15 cellular contexts compared by ENCODE assay signal in the genomic region with DNA sequence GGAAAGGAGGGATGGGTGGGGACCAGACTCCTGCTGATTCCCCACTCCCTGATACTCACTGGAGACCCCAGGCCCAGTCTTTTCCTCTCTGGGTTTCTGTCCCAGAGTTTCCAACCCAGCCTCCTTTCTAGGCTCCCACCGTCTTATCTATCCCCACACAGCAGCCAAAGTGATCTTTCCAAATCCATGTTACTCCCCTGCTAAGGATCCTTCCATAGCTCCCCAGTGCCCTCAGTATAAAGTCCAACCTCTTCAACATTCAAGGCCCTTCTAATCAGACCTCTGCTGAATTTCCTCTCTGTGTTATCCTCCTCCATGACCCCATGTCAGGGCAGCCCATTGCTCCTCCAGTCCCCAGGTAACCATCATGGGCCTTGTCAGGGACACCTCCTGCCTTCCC. TPM values are rescaled to one million over a fixed set of nuclear protein-coding genes. Genes with fewer than 3 reads are reported as not detected.
DNase-seq lines count a peak whose midpoint lies in the region; ATAC-seq and TF ChIP-seq lines count a peak whose summit lies in the region.
"Had no signal": no experiment of that assay in that cellular context is flagged by ENCODE, and none has a peak within 500 bp of the region (broad histone marks: within the 10 kb centered on the region; RNA-seq: fewer than 3 reads in every experiment).

No MANE protein-coding gene starts in this region.

- H3K4me3 ChIP-seq in IMR-90 (ENCODE audit: insufficient read depth, low read depth, low read length) (no peak overlapping the region), parathyroid adenoma (ENCODE audit: low read depth, low read length) (no peak overlapping the region)

- dilution Hi-C loops in IMR-90 (cut with HindIII; ENCODE audit: low sequenced_read_pairs, unreplicated experiment) = no loop called here

- TF ChIP-seq POLR2A in IMR-90 (IDR thresholded peaks at IDR 0.05; ENCODE audit: low read depth, low read length) = no peak

- no peaks in the 10 kb centered on the region for H3K9me3 Mint-ChIP-seq in T-helper 2 cell treated with Interferon-gamma antibody and Interleukin-4, amounts not matched to agents 5 μg/mL and 100 μg/mL, for 36 hours
- H3K9me3 Mint-ChIP-seq in central memory CD8-positive, alpha-beta T cell = no peaks in the 10 kb centered on the region

- H3K9me3 ChIP-seq in IMR-90 (ENCODE audit: control insufficient read depth, insufficient read depth, low read length) (no peaks in the 10 kb centered on the region), parathyroid adenoma (ENCODE audit: control insufficient read depth, low read length) (no peaks in the 10 kb centered on the region)
- H3K9me3 ChIP-seq: suprapubic skin had no signal

- H2AFZ ChIP-seq in IMR-90 (replicated peaks; ENCODE audit: low read length, poor library complexity) (no peak overlapping the region), parathyroid adenoma (no peak overlapping the region)

- H3K9ac ChIP-seq in IMR-90 (ENCODE audit: low read depth, low read length) (no peak overlapping the region), parathyroid adenoma (no peak overlapping the region)

- H3K4me1 ChIP-seq in IMR-90 (ENCODE audit: control insufficient read depth, insufficient read depth, low read length) = no peaks in the 10 kb centered on the region
- H3K4me1 ChIP-seq in parathyroid adenoma = no peaks in the 10 kb centered on the region

- peaks cover 31% of the 10 kb centered on the region for H4K20me1 ChIP-seq in IMR-90 (ENCODE audit: insufficient read depth, low read length)

- no peak overlapping the region for H4K5ac ChIP-seq in IMR-90 (ENCODE audit: low read depth, low read length)

- H3K23ac ChIP-seq in IMR-90 (ENCODE audit: low read depth, low read length) = 0 out of 2 replicates have a peak overlapping the region, but pooled peaks have one; percentile 15

- no peaks in the 10 kb centered on the region for H3K79me2 ChIP-seq in parathyroid adenoma

- TF ChIP-seq CTCF in IMR-90 (conservative IDR thresholded peaks at IDR 0.05; ENCODE audit: low read depth, low read length) = no peak
- no peak for TF ChIP-seq CTCF in parathyroid adenoma (IDR thresholded peaks at IDR 0.05)
- TF ChIP-seq CTCF in GM10248 (IDR thresholded peaks at IDR 0.05; ENCODE audit: control extremely low read depth, extremely low read depth, low read depth, missing control alignments) = no peak

- no peak overlapping the region; the same call in 1 of the 2 replicates for H3K4ac ChIP-seq in IMR-90 (ENCODE audit: low read depth, low read length)

- H4K91ac ChIP-seq in IMR-90 (ENCODE audit: insufficient read depth, low read depth, low read length) = no peak overlapping the region

- H4K8ac ChIP-seq in IMR-90 (ENCODE audit: low read depth in 2 of 2, low read length in 2 of 2) = no peak overlapping the region

- H3K4me2 ChIP-seq in IMR-90 (ENCODE audit: low read depth, low read length) (no peak overlapping the region), parathyroid adenoma (ENCODE audit: low read length) (no peak overlapping the region)

- peaks cover 8 to 35% of the 10 kb centered on the region in 2 experiments; a peak in 3 of 4 replicates for H3K79me1 ChIP-seq in IMR-90 (ENCODE audit: low read depth in 1 of 2, low read length in 2 of 2)

- H3K14ac ChIP-seq in IMR-90 (replicated peaks; ENCODE audit: low read depth, low read length) = no peak overlapping the region

- DNase-seq in T-helper 2 cell treated with Interferon-gamma antibody and Interleukin-4, amounts not matched to agents 5 μg/mL and 100 μg/mL, for 36 hours (ENCODE audit: low spot score) = no peak
- DNase-seq in T-helper 2 cell (no peak), IMR-90 (no peak), globus pallidus (ENCODE audit: low spot score) (no peak), HuH-7.5 (ENCODE audit: low spot score) (no peak), GM10248 (ENCODE audit: extremely low spot score) (no peak)
- no peak for DNase-seq in central memory CD8-positive, alpha-beta T cell (ENCODE audit: low spot score in 2 of 2)
- DNase-seq: 8988T, HCEC 1CT, left cardiac atrium, NCI-H2171 treated with DMSO at 0.1 percent for 48 hours, WERI-Rb-1 had no signal

- H3K27ac ChIP-seq in IMR-90 (ENCODE audit: insufficient read depth, low read length) (no peak overlapping the region), parathyroid adenoma (peak overlapping the region; percentile 8)
- H3K27ac ChIP-seq: cardiac muscle cell, suprapubic skin, WERI-Rb-1 had no signal

- no peak for ATAC-seq in IMR-90 (ENCODE audit: low read depth)
- ATAC-seq in central memory CD8-positive, alpha-beta T cell (replicated peaks; ENCODE audit: extremely low read depth, poor library complexity, severe bottlenecking) = no peak
- ATAC-seq: left cardiac atrium had no signal

- peaks cover 2% of the 10 kb centered on the region; the same call in 1 of the 2 replicates for H3K9me1 ChIP-seq in IMR-90 (ENCODE audit: insufficient read depth, low read length)

- H3K27me3 Mint-ChIP-seq in T-helper 2 cell treated with Interferon-gamma antibody and Interleukin-4, amounts not matched to agents 5 μg/mL and 100 μg/mL, for 36 hours (ENCODE audit: low read depth) = no peaks in the 10 kb centered on the region
- H3K27me3 Mint-ChIP-seq in central memory CD8-positive, alpha-beta T cell = no peaks in the 10 kb centered on the region

- no peak overlapping the region for H2BK15ac ChIP-seq in IMR-90 (ENCODE audit: low read depth, low read length)

- POLR2A ChIA-PET in IMR-90 (lab: Charles Lee; ENCODE audit: unreplicated experiment) (no interaction called here), GM10248 (lab: Yijun Ruan, JAX) (interaction anchor here (1.2 kb wide), 1 partner anchor 9 kb away, joined by 4 read pairs; the partner anchor contains the start of gene B9D2)

- CTCF ChIA-PET in IMR-90 (lab: Yijun Ruan, JAX) = no interaction called here
- CTCF ChIA-PET in GM10248 (lab: Yijun Ruan, JAX) = interaction anchor here (0.8 to 6.7 kb wide), 8 partner anchors 9 to 57 kb away, joined by 3 to 68 read pairs (median 3); partner anchors contain the start of gene B9D2

- H3K4me3 Mint-ChIP-seq in T-helper 2 cell treated with Interferon-gamma antibody and Interleukin-4, amounts not matched to agents 5 μg/mL and 100 μg/mL, for 36 hours = peak overlapping the region; percentile 52
- H3K4me3 Mint-ChIP-seq in central memory CD8-positive, alpha-beta T cell = peak overlapping the region; percentile 19

- 100% methylated on average over 1 of the region's 1 CpG; no CpG with 5 or more reads in 1 of the 2 experiments for WGBS in IMR-90 (ENCODE audit: extremely low coverage in 2 of 2, insufficient read length in 1 of 2), 2 experiments

- no peak overlapping the region for H2BK5ac ChIP-seq in IMR-90 (ENCODE audit: low read depth, low read length, poor library complexity, severe bottlenecking)

- in situ Hi-C loops in IMR-90 (cut with MboI; ENCODE audit: low sequenced_read_pairs) = no loop called here

- no peak overlapping the region for H2BK20ac ChIP-seq in IMR-90 (ENCODE audit: low read depth, low read length)

- peak overlapping the region; percentile 59 for H3K27ac Mint-ChIP-seq in T-helper 2 cell treated with Interferon-gamma antibody and Interleukin-4, amounts not matched to agents 5 μg/mL and 100 μg/mL, for 36 hours
- H3K27ac Mint-ChIP-seq in central memory CD8-positive, alpha-beta T cell (ENCODE audit: low read depth) = peak overlapping the region; percentile 92

- H3K36me3 Mint-ChIP-seq in T-helper 2 cell treated with Interferon-gamma antibody and Interleukin-4, amounts not matched to agents 5 μg/mL and 100 μg/mL, for 36 hours (ENCODE audit: low read depth) = peaks cover 36% of the 10 kb centered on the region
- H3K36me3 Mint-ChIP-seq in central memory CD8-positive, alpha-beta T cell (ENCODE audit: insufficient read depth) = peaks cover 48% of the 10 kb centered on the region

- H3K36me3 ChIP-seq in IMR-90 (ENCODE audit: control insufficient read depth, insufficient read depth, low read length) (no peaks in the 10 kb centered on the region), parathyroid adenoma (ENCODE audit: control insufficient read depth, insufficient read depth, low read length) (no peaks in the 10 kb centered on the region)
- H3K36me3 ChIP-seq: cardiac muscle cell, suprapubic skin, WERI-Rb-1 had no signal

- no peak overlapping the region for H3K18ac ChIP-seq in IMR-90 (ENCODE audit: low read depth, low read length)

- peaks cover 40% of the 10 kb centered on the region for H3K4me1 Mint-ChIP-seq in T-helper 2 cell treated with Interferon-gamma antibody and Interleukin-4, amounts not matched to agents 5 μg/mL and 100 μg/mL, for 36 hours (ENCODE audit: low read depth)
- H3K4me1 Mint-ChIP-seq in central memory CD8-positive, alpha-beta T cell = peaks cover 65% of the 10 kb centered on the region

- BruUV-seq in IMR-90 (replicated peaks; lab: Mats Ljungman, UMichigan) = no TSS peak

- no peak overlapping the region for H2AK5ac ChIP-seq in IMR-90 (ENCODE audit: low read depth, low read length)

- TF ChIP-seq RAD21 in IMR-90 (IDR thresholded peaks at IDR 0.05; ENCODE audit: low read length) = no peak

- intact Hi-C loops in IMR-90 (cut with micrococcal nuclease) = no loop called here

- no peak overlapping the region for H2BK120ac ChIP-seq in IMR-90 (ENCODE audit: low read depth, low read length)

- H3K27me3 ChIP-seq in IMR-90 (ENCODE audit: control insufficient read depth, insufficient read depth, low read length) (no peaks in the 10 kb centered on the region), parathyroid adenoma (ENCODE audit: control insufficient read depth, insufficient read depth, low read length) (no peaks in the 10 kb centered on the region)
- H3K27me3 ChIP-seq: cardiac muscle cell, suprapubic skin had no signal

- no peak overlapping the region for H3K56ac ChIP-seq in IMR-90 (ENCODE audit: extremely low read depth, insufficient read depth, low read length)

- no peak overlapping the region for H2AK9ac ChIP-seq in IMR-90 (replicated peaks; ENCODE audit: low read depth, low read length, poor library complexity)

RNA-seq across cellular contexts. Expression of gene TGFB1, which starts 1.3 kb away (rescaled TPM):
- 3.2 and 3.9 TPM in 2 replicates for total RNA-seq in IMR-90 (2012; rRNA removed)
- polyA plus RNA-seq in IMR-90 (2012; rRNA removed) = 26.7 and 27.8 TPM in 2 replicates
- polyA plus RNA-seq in IMR-90 (2012; cell fraction: cytosol; rRNA removed) = 26.6 and 36.6 TPM in 2 replicates
- polyA plus RNA-seq in IMR-90 (2012; cell fraction: nucleus; rRNA removed; ENCODE audit: low replicate concordance) = 47.5 and 90.5 TPM in 2 replicates

RNA-seq across cellular contexts. Expression of gene B9D2, which starts 8.9 kb away (rescaled TPM):
- total RNA-seq in IMR-90 (2012; rRNA removed) = 4.7 and 6.1 TPM in 2 replicates
- polyA plus RNA-seq in IMR-90 (2012; rRNA removed) = 9.7 and 11.5 TPM in 2 replicates
- 10.3 and 13.1 TPM in 2 replicates for polyA plus RNA-seq in IMR-90 (2012; cell fraction: cytosol; rRNA removed)
- polyA plus RNA-seq in IMR-90 (2012; cell fraction: nucleus; rRNA removed; ENCODE audit: low replicate concordance) = 4.0 and 7.2 TPM in 2 replicates

RNA-seq across cellular contexts. Expression of gene TMEM91, which starts 21.3 kb away (rescaled TPM):
- total RNA-seq in IMR-90 (2012; rRNA removed) = 1.4 and 1.9 TPM in 2 replicates
- 4.8 and 5.5 TPM in 2 replicates for polyA plus RNA-seq in IMR-90 (2012; rRNA removed)
- polyA plus RNA-seq in IMR-90 (2012; cell fraction: cytosol; rRNA removed) = 4.8 and 7.3 TPM in 2 replicates
- polyA plus RNA-seq in IMR-90 (2012; cell fraction: nucleus; rRNA removed; ENCODE audit: low replicate concordance) = 28.2 and 31.9 TPM in 2 replicates

RNA-seq across cellular contexts. Expression of gene EXOSC5, which starts 42.1 kb away (rescaled TPM):
- 11.4 and 19.0 TPM in 2 replicates for total RNA-seq in IMR-90 (2012; rRNA removed)
- polyA plus RNA-seq in IMR-90 (2012; rRNA removed) = 25.2 and 34.0 TPM in 2 replicates
- 26.6 and 36.2 TPM in 2 replicates for polyA plus RNA-seq in IMR-90 (2012; cell fraction: cytosol; rRNA removed)
- 7.0 and 16.4 TPM in 2 replicates for polyA plus RNA-seq in IMR-90 (2012; cell fraction: nucleus; rRNA removed; ENCODE audit: low replicate concordance)

RNA-seq across cellular contexts. Expression of gene BCKDHA, which starts 42.6 kb away (rescaled TPM):
- total RNA-seq in IMR-90 (2012; rRNA removed) = 6.4 and 7.7 TPM in 2 replicates
- polyA plus RNA-seq in IMR-90 (2012; rRNA removed) = 7.6 and 9.6 TPM in 2 replicates
- 11.8 and 37.7 TPM in 2 replicates for polyA plus RNA-seq in IMR-90 (2012; cell fraction: cytosol; rRNA removed)
- 13.5 and 42.6 TPM in 2 replicates for polyA plus RNA-seq in IMR-90 (2012; cell fraction: nucleus; rRNA removed; ENCODE audit: low replicate concordance)
